In genomic region chr12:65638324-65638723, GRCh38 we compare ENCODE assay signal across 18 cellular contexts.
"Had no signal": no experiment of that assay in that cellular context is flagged by ENCODE, and none has a peak within 500 bp of the region (broad histone marks: within the 10 kb centered on the region; RNA-seq: fewer than 3 reads in every experiment).

No MANE protein-coding gene starts in this region.

- H3K4me1 ChIP-seq: esophagus muscularis mucosa, prostate gland, right lobe of liver had no signal

- H3K4me1 Mint-ChIP-seq: activated B cell treated with CpG ODN at 0.5 μM for 24 hours; activated naive CD4-positive, alpha-beta T cell treated with anti-CD3 and anti-CD28 coated beads, Interleukin-2, amount 50 U/mL, for 24 hours; naive thymus-derived CD8-positive, alpha-beta T cell had no signal

- H3K36me3 Mint-ChIP-seq: activated naive CD4-positive, alpha-beta T cell treated with anti-CD3 and anti-CD28 coated beads, Interleukin-2, amount 50 U/mL, for 24 hours; brain; naive thymus-derived CD8-positive, alpha-beta T cell; type B pancreatic cell had no signal

- H3K4me3 ChIP-seq: esophagus muscularis mucosa, lung, prostate gland, right lobe of liver had no signal

- H3K27me3 Mint-ChIP-seq: activated B cell treated with CpG ODN at 0.5 μM for 24 hours had no signal

- H3K27me3 ChIP-seq: right lobe of liver had no signal

- H3K4me3 Mint-ChIP-seq: activated B cell treated with CpG ODN at 0.5 μM for 24 hours; activated naive CD4-positive, alpha-beta T cell treated with anti-CD3 and anti-CD28 coated beads, Interleukin-2, amount 50 U/mL, for 24 hours; activated T-cell treated with anti-CD3 and anti-CD28 coated beads, Interleukin-2, amount 50 U/mL, for 24 hours; brain; dendritic cell treated with granulocyte-macrophage colony-stimulating factor and Interleukin-4, amounts not matched to agents 40 ng/mL and 50 ng/mL, for 4 days; naive thymus-derived CD8-positive, alpha-beta T cell; type B pancreatic cell had no signal

- H3K9me3 Mint-ChIP-seq: activated B cell treated with CpG ODN at 0.5 μM for 24 hours; activated naive CD4-positive, alpha-beta T cell treated with anti-CD3 and anti-CD28 coated beads, Interleukin-2, amount 50 U/mL, for 24 hours; activated T-cell treated with anti-CD3 and anti-CD28 coated beads, Interleukin-2, amount 50 U/mL, for 24 hours; brain; dendritic cell treated with granulocyte-macrophage colony-stimulating factor and Interleukin-4, amounts not matched to agents 40 ng/mL and 50 ng/mL, for 4 days had no signal

- H3K27ac ChIP-seq: esophagus muscularis mucosa, prostate gland, right lobe of liver had no signal

- H3K36me3 ChIP-seq: esophagus muscularis mucosa, prostate gland, right lobe of liver had no signal

- H3K27ac Mint-ChIP-seq: activated B cell treated with CpG ODN at 0.5 μM for 24 hours; activated naive CD4-positive, alpha-beta T cell treated with anti-CD3 and anti-CD28 coated beads, Interleukin-2, amount 50 U/mL, for 24 hours; activated T-cell treated with anti-CD3 and anti-CD28 coated beads, Interleukin-2, amount 50 U/mL, for 24 hours; dendritic cell treated with granulocyte-macrophage colony-stimulating factor and Interleukin-4, amounts not matched to agents 40 ng/mL and 50 ng/mL, for 4 days; naive thymus-derived CD8-positive, alpha-beta T cell; type B pancreatic cell had no signal

- H3K9me3 ChIP-seq: esophagus muscularis mucosa, prostate gland, right lobe of liver had no signal

- DNase-seq: activated B cell treated with CpG ODN at 0.5 μM for 24 hours; activated CD4-positive, alpha-beta T cell treated with anti-CD3 and anti-CD28 coated beads, Interleukin-2, amount 50 U/mL, for 1 hour; activated effector memory CD4-positive, alpha-beta T cell treated with Interleukin-2 at 50 U/mL for 16 hours; activated T-cell treated with anti-CD3 and anti-CD28 coated beads, Interleukin-2, amount 50 U/mL, for 24 hours; left colon; naive thymus-derived CD8-positive, alpha-beta T cell; nucleus accumbens; right lobe of liver; stimulated activated CD4-positive, alpha-beta T cell treated with anti-CD3 and anti-CD28 coated beads, Interleukin-12 subunit alpha, Interleukin-12 subunit beta, amount 100 ng/mL, for 4 hours; stimulated activated naive CD4-positive, alpha-beta T cell; substantia nigra had no signal

- ATAC-seq: left colon; naive thymus-derived CD8-positive, alpha-beta T cell; right lobe of liver had no signal
